ENCODE assay signal across 7 cellular contexts in the genomic region with DNA sequence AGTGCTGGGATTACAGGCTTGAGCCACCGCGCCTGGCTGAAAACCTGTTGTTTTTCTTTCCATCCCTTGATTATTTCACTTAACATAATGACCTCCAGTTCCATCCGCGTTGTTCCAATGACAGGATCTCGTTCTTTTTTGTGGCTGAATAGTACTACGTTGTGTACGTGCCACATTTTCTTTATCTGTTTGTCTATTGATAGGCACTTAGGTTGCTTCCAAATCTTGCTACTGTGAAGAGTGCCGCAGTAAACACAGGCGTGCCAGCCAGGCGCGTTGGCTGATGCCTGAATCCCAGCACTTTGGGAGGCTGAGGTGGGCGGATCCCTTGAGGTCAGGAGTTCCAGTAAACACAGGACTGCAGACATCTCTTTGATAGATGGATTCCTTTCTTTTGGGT.
A peak's percentile ranks its signal among the peaks of the same experiment; 100 is the strongest.
DNase-seq lines count a peak whose midpoint lies in the region; ATAC-seq and TF ChIP-seq lines count a peak whose summit lies in the region.
"Not testable (repeated sequence)": the region's sequence is repeated elsewhere in the genome, so short reads cannot be mapped to it uniquely, and the experiment has no call there.

No MANE protein-coding gene starts in this region.

- H3K27ac ChIP-seq in BLaER1 treated with 17β-estradiol and CSF1 and Interleukin-3, amounts not matched to agents 10 nM and 100 nM = not testable (repeated sequence)
- peak overlapping the region; percentile 94 for H3K27ac ChIP-seq in KOPT-K1 (ENCODE audit: low read depth, low read length, poor library complexity, severe bottlenecking)

- H3K4me3 ChIP-seq in BLaER1 treated with 17β-estradiol and CSF1 and Interleukin-3, amounts not matched to agents 10 nM and 100 nM = not testable (repeated sequence)

- not testable (repeated sequence) for H3K27me3 ChIP-seq in BLaER1 treated with 17β-estradiol and CSF1 and Interleukin-3, amounts not matched to agents 10 nM and 100 nM

- DNase-seq in activated CD4-positive, alpha-beta memory T cell treated with anti-CD3 and anti-CD28 coated beads for 36 hours; activated T-helper 2 cell treated with anti-CD3 and anti-CD28 coated beads, Interferon-gamma antibody, Interleukin-2, Interleukin-4, amounts not matched to agents 10 μg/mL and 5 μg/mL and 100 μg/mL, durations not matched to agents 14 hours and 24 hours and 36 hours (ENCODE audit: low spot score); natural killer cell: not testable (repeated sequence)
- peak; percentile 96 for DNase-seq in left lobe of liver (ENCODE audit: low spot score)

- not testable (repeated sequence) for H3K9me3 ChIP-seq in BLaER1 treated with 17β-estradiol and CSF1 and Interleukin-3, amounts not matched to agents 10 nM and 100 nM (replicated peaks in 1 of 11); KOPT-K1 (ENCODE audit: insufficient read depth, low read length, poor library complexity, severe bottlenecking)

- not testable (repeated sequence) for H3K27me3 Mint-ChIP-seq in activated CD4-positive, alpha-beta memory T cell treated with anti-CD3 and anti-CD28 coated beads for 36 hours; activated T-helper 2 cell treated with anti-CD3 and anti-CD28 coated beads, Interferon-gamma antibody, Interleukin-2, Interleukin-4, amounts not matched to agents 10 μg/mL and 5 μg/mL and 100 μg/mL, durations not matched to agents 14 hours and 24 hours and 36 hours (ENCODE audit: low read depth); natural killer cell (ENCODE audit: low read depth in 2 of 2)
- peaks cover 79% of the 10 kb centered on the region for H3K27me3 Mint-ChIP-seq in dendritic cell treated with granulocyte-macrophage colony-stimulating factor and Interleukin-4, amounts not matched to agents 40 ng/mL and 50 ng/mL, for 4 days

- peak overlapping the region in 7 of 11 experiments; percentile 6 to 77 (median 73); a peak in 5 of 22 replicates for H3K4me2 ChIP-seq in BLaER1 treated with 17β-estradiol and CSF1 and Interleukin-3, amounts not matched to agents 10 nM and 100 nM

- CTCF ChIA-PET in activated CD4-positive, alpha-beta memory T cell treated with anti-CD3 and anti-CD28 coated beads for 36 hours (lab: Charles Lee) = not testable (repeated sequence)

- not testable (repeated sequence) for H3K9ac ChIP-seq in BLaER1 treated with 17β-estradiol and CSF1 and Interleukin-3, amounts not matched to agents 10 nM and 100 nM

- H3K4me3 Mint-ChIP-seq in activated CD4-positive, alpha-beta memory T cell treated with anti-CD3 and anti-CD28 coated beads for 36 hours; activated T-helper 2 cell treated with anti-CD3 and anti-CD28 coated beads, Interferon-gamma antibody, Interleukin-2, Interleukin-4, amounts not matched to agents 10 μg/mL and 5 μg/mL and 100 μg/mL, durations not matched to agents 14 hours and 24 hours and 36 hours (ENCODE audit: low read depth); dendritic cell treated with granulocyte-macrophage colony-stimulating factor and Interleukin-4, amounts not matched to agents 40 ng/mL and 50 ng/mL, for 4 days: not testable (repeated sequence)
- H3K4me3 Mint-ChIP-seq in natural killer cell = peak overlapping the region; percentile 84

- H3K36me3 Mint-ChIP-seq in activated CD4-positive, alpha-beta memory T cell treated with anti-CD3 and anti-CD28 coated beads for 36 hours = peaks cover 10% of the 10 kb centered on the region
- peaks cover 21% of the 10 kb centered on the region for H3K36me3 Mint-ChIP-seq in activated T-helper 2 cell treated with anti-CD3 and anti-CD28 coated beads, Interferon-gamma antibody, Interleukin-2, Interleukin-4, amounts not matched to agents 10 μg/mL and 5 μg/mL and 100 μg/mL, durations not matched to agents 14 hours and 24 hours and 36 hours (ENCODE audit: low read depth)
- H3K36me3 Mint-ChIP-seq in dendritic cell treated with granulocyte-macrophage colony-stimulating factor and Interleukin-4, amounts not matched to agents 40 ng/mL and 50 ng/mL, for 4 days (ENCODE audit: low read depth) = peaks cover 45% of the 10 kb centered on the region
- not testable (repeated sequence) for H3K36me3 Mint-ChIP-seq in natural killer cell

- intact Hi-C loops in activated CD4-positive, alpha-beta memory T cell treated with anti-CD3 and anti-CD28 coated beads for 36 hours (cut with micrococcal nuclease); activated T-helper 2 cell treated with anti-CD3 and anti-CD28 coated beads, Interferon-gamma antibody, Interleukin-2, Interleukin-4, amounts not matched to agents 10 μg/mL and 5 μg/mL and 100 μg/mL, durations not matched to agents 14 hours and 24 hours and 36 hours (cut with micrococcal nuclease); dendritic cell treated with granulocyte-macrophage colony-stimulating factor and Interleukin-4, amounts not matched to agents 40 ng/mL and 50 ng/mL, for 4 days (cut with micrococcal nuclease): not testable (repeated sequence)
- intact Hi-C loops in natural killer cell (cut with micrococcal nuclease) = loop anchor here (2.0 kb wide), 1 partner anchor 37 kb away; no protein-coding TSS in a partner anchor

- not testable (repeated sequence) for H3K36me3 ChIP-seq in BLaER1 treated with 17β-estradiol and CSF1 and Interleukin-3, amounts not matched to agents 10 nM and 100 nM; KOPT-K1 (ENCODE audit: insufficient read depth, low read length)

- peaks cover 48 to 60% (median 55%) of the 10 kb centered on the region in 10 experiments for H3K4me1 ChIP-seq in BLaER1 treated with 17β-estradiol and CSF1 and Interleukin-3, amounts not matched to agents 10 nM and 100 nM

- not testable (repeated sequence) for H4K20me1 ChIP-seq in BLaER1 treated with 17β-estradiol and CSF1 and Interleukin-3, amounts not matched to agents 10 nM and 100 nM

- peaks cover 42% of the 10 kb centered on the region for H3K4me1 Mint-ChIP-seq in activated CD4-positive, alpha-beta memory T cell treated with anti-CD3 and anti-CD28 coated beads for 36 hours (ENCODE audit: low read depth)
- peaks cover 28% of the 10 kb centered on the region for H3K4me1 Mint-ChIP-seq in activated T-helper 2 cell treated with anti-CD3 and anti-CD28 coated beads, Interferon-gamma antibody, Interleukin-2, Interleukin-4, amounts not matched to agents 10 μg/mL and 5 μg/mL and 100 μg/mL, durations not matched to agents 14 hours and 24 hours and 36 hours (ENCODE audit: low read depth)
- H3K4me1 Mint-ChIP-seq in dendritic cell treated with granulocyte-macrophage colony-stimulating factor and Interleukin-4, amounts not matched to agents 40 ng/mL and 50 ng/mL, for 4 days (ENCODE audit: low read depth) = peaks cover 87% of the 10 kb centered on the region
- peaks cover 55 to 83% of the 10 kb centered on the region in 2 donors for H3K4me1 Mint-ChIP-seq in natural killer cell

- not testable (repeated sequence) for H3K9me3 Mint-ChIP-seq in activated CD4-positive, alpha-beta memory T cell treated with anti-CD3 and anti-CD28 coated beads for 36 hours; activated T-helper 2 cell treated with anti-CD3 and anti-CD28 coated beads, Interferon-gamma antibody, Interleukin-2, Interleukin-4, amounts not matched to agents 10 μg/mL and 5 μg/mL and 100 μg/mL, durations not matched to agents 14 hours and 24 hours and 36 hours; dendritic cell treated with granulocyte-macrophage colony-stimulating factor and Interleukin-4, amounts not matched to agents 40 ng/mL and 50 ng/mL, for 4 days; natural killer cell

- not testable (repeated sequence) for TF ChIP-seq CTCF in natural killer cell (IDR thresholded peaks at IDR 0.05)

- peak overlapping the region; percentile 74 for H3K27ac Mint-ChIP-seq in activated CD4-positive, alpha-beta memory T cell treated with anti-CD3 and anti-CD28 coated beads for 36 hours
- peak overlapping the region; percentile 14 for H3K27ac Mint-ChIP-seq in activated T-helper 2 cell treated with anti-CD3 and anti-CD28 coated beads, Interferon-gamma antibody, Interleukin-2, Interleukin-4, amounts not matched to agents 10 μg/mL and 5 μg/mL and 100 μg/mL, durations not matched to agents 14 hours and 24 hours and 36 hours
- H3K27ac Mint-ChIP-seq in dendritic cell treated with granulocyte-macrophage colony-stimulating factor and Interleukin-4, amounts not matched to agents 40 ng/mL and 50 ng/mL, for 4 days = peak overlapping the region; percentile 55
- H3K27ac Mint-ChIP-seq in natural killer cell = peak overlapping the region; percentile 94 to 96

- POLR2A ChIA-PET in activated CD4-positive, alpha-beta memory T cell treated with anti-CD3 and anti-CD28 coated beads for 36 hours (lab: Charles Lee) = not testable (repeated sequence)

- peak; percentile 58 for ATAC-seq in left lobe of liver
- not testable (repeated sequence) for ATAC-seq in natural killer cell

Comparison
In these comparisons a context has a peak if more than half of its experiments do, and no peak if none do; other contexts are left out.
1. H3K27ac Mint-ChIP-seq: peak in every context shown above with its lines; median percentile 95 in natural killer cell; 74 in activated CD4-positive, alpha-beta memory T cell treated with anti-CD3 and anti-CD28 coated beads for 36 hours; 55 in dendritic cell treated with granulocyte-macrophage colony-stimulating factor and Interleukin-4, amounts not matched to agents 40 ng/mL and 50 ng/mL, for 4 days; 14 in activated T-helper 2 cell treated with anti-CD3 and anti-CD28 coated beads, Interferon-gamma antibody, Interleukin-2, Interleukin-4, amounts not matched to agents 10 μg/mL and 5 μg/mL and 100 μg/mL, durations not matched to agents 14 hours and 24 hours and 36 hours.